In the genomic region with DNA sequence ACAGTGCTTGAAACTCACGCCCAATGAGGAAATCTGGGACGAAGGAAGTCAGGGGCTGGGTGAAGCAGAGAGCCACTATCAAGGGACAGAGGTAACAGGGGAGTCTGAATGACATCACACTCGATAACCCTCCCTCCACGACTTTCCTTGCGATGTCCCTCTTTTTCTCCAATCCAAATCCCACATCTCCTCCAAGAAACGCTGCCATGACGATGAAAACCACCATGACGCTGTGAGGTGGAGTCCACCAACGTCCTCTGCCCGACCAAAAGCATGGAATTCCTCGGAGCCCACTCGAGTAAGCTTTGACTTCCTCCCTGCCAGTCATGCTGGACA, we compare ENCODE assay signal across 10 cellular contexts. TPM values are rescaled to one million over a fixed set of nuclear protein-coding genes. Genes with fewer than 3 reads are reported as not detected.
DNase-seq lines count a peak whose midpoint lies in the region; ATAC-seq, FAIRE-seq and TF ChIP-seq lines count a peak whose summit lies in the region.
"Had no signal": no experiment of that assay in that cellular context is flagged by ENCODE, and none has a peak within 500 bp of the region (broad histone marks: within the 10 kb centered on the region; RNA-seq: fewer than 3 reads in every experiment).

No MANE protein-coding gene starts in this region.

- peak overlapping the region in 1 of 2 experiments; percentile 96; a peak in 2 of 4 replicates for H3K27ac ChIP-seq in SK-N-SH (ENCODE audit: low read depth in 2 of 2, low read length in 1 of 2)
- H3K27ac ChIP-seq in keratinocyte (ENCODE audit: control insufficient read depth, insufficient read depth, low read length): peak overlapping the region; percentile 89
- peak overlapping the region; percentile 93 for H3K27ac ChIP-seq in subcutaneous abdominal adipose tissue (ENCODE audit: low read depth, low read length)

- peak overlapping the region; percentile 94 for H3K27ac Mint-ChIP-seq in activated naive CD8-positive, alpha-beta T cell

- peaks cover 57% of the 10 kb centered on the region for H3K4me1 Mint-ChIP-seq in activated naive CD8-positive, alpha-beta T cell (ENCODE audit: low read depth)

- H2AFZ ChIP-seq in SK-N-SH (ENCODE audit: low read depth) (no peak overlapping the region; the same call in 1 of the 2 replicates), keratinocyte (ENCODE audit: control insufficient read depth, low read length) (no peak overlapping the region)

- no peaks in the 10 kb centered on the region for H3K36me3 Mint-ChIP-seq in activated naive CD8-positive, alpha-beta T cell

- TF ChIP-seq CTCF in SK-N-SH (IDR thresholded peaks at IDR 0.05) (no peak), keratinocyte (optimal IDR thresholded peaks at IDR 0.05 in 1 of 3, IDR thresholded peaks at IDR 0.05 in 1 of 3, conservative IDR thresholded peaks at IDR 0.05 in 1 of 3; ENCODE audit: extremely low read depth in 1 of 3, insufficient read depth in 2 of 3, low read length in 3 of 3) (no peak)

- H3K36me3 ChIP-seq in SK-N-SH (replicated peaks in 1 of 2; ENCODE audit: control insufficient read depth in 1 of 2, insufficient read depth in 2 of 2, low read length in 1 of 2) (peaks cover 6 to 7% of the 10 kb centered on the region in 2 experiments), keratinocyte (ENCODE audit: control insufficient read depth in 2 of 2, extremely low read depth in 1 of 2, insufficient read depth in 2 of 2, low read length in 2 of 2) (peaks cover 8 to 12% of the 10 kb centered on the region in 2 experiments), subcutaneous abdominal adipose tissue (ENCODE audit: control insufficient read depth in 5 of 5, insufficient read depth in 5 of 5, low read length in 5 of 5) (peaks cover 0 to 11% (median 7%) of the 10 kb centered on the region in 5 donors)

- H3K4me3 ChIP-seq in SK-N-SH (ENCODE audit: low read depth in 2 of 2, low read length in 1 of 2) (peak overlapping the region; percentile 84 to 94), keratinocyte (ENCODE audit: control insufficient read depth in 2 of 3, extremely low read depth in 1 of 3, insufficient read depth in 2 of 3, low read depth in 1 of 3, low read length in 3 of 3) (peak overlapping the region; percentile 81 to 87 (median 85)), subcutaneous abdominal adipose tissue (ENCODE audit: low read depth in 1 of 5, low read length in 5 of 5) (peak overlapping the region; percentile 84 to 93 (median 90))

- H3K4me2 ChIP-seq in SK-N-SH: peak overlapping the region; percentile 100
- H3K4me2 ChIP-seq in keratinocyte (ENCODE audit: control insufficient read depth, extremely low read depth, insufficient read depth, low read depth, low read length): peak overlapping the region; percentile 95

- H3K9me3 ChIP-seq in SK-N-SH: no peaks in the 10 kb centered on the region
- H3K9me3 ChIP-seq in keratinocyte (ENCODE audit: control insufficient read depth, low read depth, low read length): no peaks in the 10 kb centered on the region
- no peaks in the 10 kb centered on the region for H3K9me3 ChIP-seq in subcutaneous abdominal adipose tissue (ENCODE audit: control insufficient read depth in 5 of 5, low read length in 5 of 5)

- no peak for TF ChIP-seq EP300 in SK-N-SH (IDR thresholded peaks at IDR 0.05; ENCODE audit: borderline replicate concordance in 1 of 2, low read depth in 1 of 2, low read length in 1 of 2)

- ATAC-seq in SK-N-SH treated with all-trans-retinoic acid at 6 μM for 48 hours: no peak

- no peak for TF ChIP-seq RAD21 in SK-N-SH (IDR thresholded peaks at IDR 0.05; ENCODE audit: low read length)

- dilution Hi-C loops in keratinocyte (cut with MboI; ENCODE audit: extremely low pct_ligation_motif_present, low sequenced_read_pairs): no loop called here

- H4K20me1 ChIP-seq in SK-N-SH (ENCODE audit: insufficient read depth) (peaks cover 88% of the 10 kb centered on the region), keratinocyte (ENCODE audit: control insufficient read depth, extremely low read depth, insufficient read depth, low read length) (peaks cover 16% of the 10 kb centered on the region)

- POLR2A ChIA-PET in SK-N-SH (lab: Yijun Ruan, JAX): no interaction called here

- H3K27me3 Mint-ChIP-seq in activated naive CD8-positive, alpha-beta T cell: no peaks in the 10 kb centered on the region

- peak overlapping the region; percentile 93 for H3K4me3 Mint-ChIP-seq in activated naive CD8-positive, alpha-beta T cell

- H3K27me3 ChIP-seq in SK-N-SH (ENCODE audit: insufficient read depth) (no peaks in the 10 kb centered on the region), keratinocyte (ENCODE audit: control insufficient read depth, extremely low read depth, insufficient read depth, low read length) (no peaks in the 10 kb centered on the region), subcutaneous abdominal adipose tissue (ENCODE audit: control insufficient read depth in 5 of 5, insufficient read depth in 4 of 5, low read length in 5 of 5) (peaks cover 0 to 6% (median 0%) of the 10 kb centered on the region in 5 donors)

- peaks cover 78% of the 10 kb centered on the region for H3K79me2 ChIP-seq in SK-N-SH (ENCODE audit: insufficient read depth)
- peaks cover 63% of the 10 kb centered on the region for H3K79me2 ChIP-seq in keratinocyte (ENCODE audit: control insufficient read depth, insufficient read depth, low read length)

- CTCF ChIA-PET in SK-N-SH (lab: Yijun Ruan, JAX): interaction anchor here (1.0 to 15.0 kb wide), 4 partner anchors 10 to 28 kb away, joined by 3 to 188 read pairs (median 23); no protein-coding TSS in a partner anchor

- 13% methylated on average over 12 of the region's 12 CpGs for WGBS in SK-N-SH (ENCODE audit: low lambda C conversion rate)

- peaks cover 19% of the 10 kb centered on the region for H3F3A ChIP-seq in SK-N-SH (replicated peaks; ENCODE audit: insufficient read depth)

- no peak for FAIRE-seq in keratinocyte (lab: Jason Lieb, UNC)
- FAIRE-seq: A204.1 had no signal

- no peaks in the 10 kb centered on the region for H3K9me3 Mint-ChIP-seq in activated naive CD8-positive, alpha-beta T cell (ENCODE audit: low read depth)

- H3K9ac ChIP-seq in SK-N-SH: peak overlapping the region; percentile 99
- H3K9ac ChIP-seq in keratinocyte (ENCODE audit: control insufficient read depth, extremely low read depth, insufficient read depth, low read length): peak overlapping the region; percentile 94
- H3K9ac ChIP-seq in subcutaneous abdominal adipose tissue (ENCODE audit: low read length in 5 of 5): peak overlapping the region; percentile 81 to 99 (median 97)

- H3K9me2 ChIP-seq in SK-N-SH: no peaks in the 10 kb centered on the region

- no peaks in the 10 kb centered on the region for H3K9me1 ChIP-seq in keratinocyte (ENCODE audit: control insufficient read depth, extremely low read depth, insufficient read depth, low read length)

- DNase-seq in SK-N-SH (no peak), keratinocyte (ENCODE audit: low read depth, low spot score) (no peak), HuH-7.5 (ENCODE audit: low spot score) (no peak), Kasumi-1 (lab: John Stamatoyannopoulos, UW) (no peak), NCI-H748 (lab: John Stamatoyannopoulos, UW; ENCODE audit: unreplicated experiment) (no peak)
- DNase-seq: activated effector memory CD4-positive, alpha-beta T cell treated with Interleukin-2 at 50 U/mL for 16 hours had no signal

- peaks cover 7 to 18% of the 10 kb centered on the region in 2 experiments; a peak in 1 of 4 replicates for H3K4me1 ChIP-seq in SK-N-SH (ENCODE audit: control insufficient read depth in 1 of 2, insufficient read depth in 2 of 2, low read depth in 1 of 2, low read length in 1 of 2)
- H3K4me1 ChIP-seq in keratinocyte (ENCODE audit: control insufficient read depth, extremely low read depth, insufficient read depth, low read length): peaks cover 45% of the 10 kb centered on the region
- peaks cover 16 to 52% (median 48%) of the 10 kb centered on the region in 5 donors for H3K4me1 ChIP-seq in subcutaneous abdominal adipose tissue (ENCODE audit: control insufficient read depth in 5 of 5, insufficient read depth in 5 of 5, low read length in 5 of 5)

RNA-seq across cellular contexts. Expression of gene REXO1, which starts 1.0 kb away (rescaled TPM):
- polyA plus RNA-seq in SK-N-SH (2012; rRNA removed) (9.0 and 18.8 TPM in 2 replicates), keratinocyte (6.1 to 18.6 TPM (median 9.1 TPM) in 3 replicates)
- polyA plus RNA-seq in SK-N-SH (2012; cell fraction: cytosol; rRNA removed): 7.1 and 12.6 TPM in 2 replicates
- 87.2 and 224 TPM in 2 replicates for polyA plus RNA-seq in SK-N-SH (2012; cell fraction: nucleus; rRNA removed)
- 15.3 TPM for polyA plus RNA-seq in keratinocyte (2011; ENCODE audit: low read depth)
- 8.0 and 14.2 TPM in 2 replicates for polyA plus RNA-seq in keratinocyte (2011; cell fraction: cytosol; rRNA removed)
- polyA plus RNA-seq in keratinocyte (2011; cell fraction: nucleus; rRNA removed): 41.7 and 47.8 TPM in 2 replicates
- 19.8 and 25.0 TPM in 2 replicates for polyA plus RNA-seq in keratinocyte (2012; ENCODE audit: low replicate concordance)
- polyA minus RNA-seq in keratinocyte: 16.5 to 40.9 TPM (median 17.7 TPM) in 3 replicates
- 27.4 TPM for polyA minus RNA-seq in keratinocyte (2011; cell fraction: cytosol; rRNA and poly(A)+ RNA removed)
- 12.9 and 19.1 TPM in 2 replicates for polyA minus RNA-seq in keratinocyte (2011; cell fraction: nucleus; rRNA and poly(A)+ RNA removed)

RNA-seq across cellular contexts. Expression of gene KLF16, which starts 16.1 kb away (rescaled TPM):
- polyA plus RNA-seq in SK-N-SH (2012; rRNA removed) (11.3 and 16.1 TPM in 2 replicates), keratinocyte (4.9 to 14.7 TPM (median 6.0 TPM) in 3 replicates)
- polyA plus RNA-seq in SK-N-SH (2012; cell fraction: cytosol; rRNA removed): 11.6 and 17.8 TPM in 2 replicates
- 28.7 and 43.5 TPM in 2 replicates for polyA plus RNA-seq in SK-N-SH (2012; cell fraction: nucleus; rRNA removed)
- 2.6 TPM for polyA plus RNA-seq in keratinocyte (2011; ENCODE audit: low read depth)
- polyA plus RNA-seq in keratinocyte (2011; cell fraction: cytosol; rRNA removed): 4.7 and 19.3 TPM in 2 replicates
- 7.7 and 17.7 TPM in 2 replicates for polyA plus RNA-seq in keratinocyte (2011; cell fraction: nucleus; rRNA removed)
- 13.9 and 30.6 TPM in 2 replicates for polyA plus RNA-seq in keratinocyte (2012; ENCODE audit: low replicate concordance)
- 1.9 to 11.4 TPM (median 2.2 TPM) in 3 replicates for polyA minus RNA-seq in keratinocyte
- polyA minus RNA-seq in keratinocyte (2011; cell fraction: cytosol; rRNA and poly(A)+ RNA removed): 48.5 TPM
- polyA minus RNA-seq in keratinocyte (2011; cell fraction: nucleus; rRNA and poly(A)+ RNA removed): 8.2 and 11.3 TPM in 2 replicates

RNA-seq across cellular contexts. Expression of gene ATP8B3, which starts 35.2 kb away (rescaled TPM):
- polyA plus RNA-seq in SK-N-SH (2012; rRNA removed) (6.2 and 8.0 TPM in 2 replicates), keratinocyte (0.98 to 2.8 TPM (median 1.2 TPM) in 3 replicates)
- 3.1 and 4.9 TPM in 2 replicates for polyA plus RNA-seq in SK-N-SH (2012; cell fraction: cytosol; rRNA removed)
- polyA plus RNA-seq in SK-N-SH (2012; cell fraction: nucleus; rRNA removed): 20.8 and 25.6 TPM in 2 replicates
- 0.44 TPM for polyA plus RNA-seq in keratinocyte (2011; ENCODE audit: low read depth)
- 0.74 and 1.2 TPM in 2 replicates for polyA plus RNA-seq in keratinocyte (2011; cell fraction: cytosol; rRNA removed)
- polyA plus RNA-seq in keratinocyte (2011; cell fraction: nucleus; rRNA removed): 3.3 and 7.1 TPM in 2 replicates
- polyA plus RNA-seq in keratinocyte (2012; ENCODE audit: low replicate concordance): 0.56 and 1.5 TPM in 2 replicates
- 0.82 to 3.7 TPM (median 1.3 TPM) in 3 replicates for polyA minus RNA-seq in keratinocyte
- 2.5 TPM for polyA minus RNA-seq in keratinocyte (2011; cell fraction: cytosol; rRNA and poly(A)+ RNA removed)
- 1.5 and 1.9 TPM in 2 replicates for polyA minus RNA-seq in keratinocyte (2011; cell fraction: nucleus; rRNA and poly(A)+ RNA removed)

RNA-seq across cellular contexts. Expression of gene ABHD17A, which starts 38.0 kb away (rescaled TPM):
- polyA plus RNA-seq in SK-N-SH (2012; rRNA removed): 61.1 and 69.1 TPM in 2 replicates
- 25.5 and 46.5 TPM in 2 replicates for polyA plus RNA-seq in SK-N-SH (2012; cell fraction: cytosol; rRNA removed)
- polyA plus RNA-seq in SK-N-SH (2012; cell fraction: nucleus; rRNA removed): 86.6 and 88.2 TPM in 2 replicates
- polyA plus RNA-seq in keratinocyte: 27.2 to 67.3 TPM (median 31.0 TPM) in 3 replicates
- 9.2 TPM for polyA plus RNA-seq in keratinocyte (2011; ENCODE audit: low read depth)
- 20.8 and 62.5 TPM in 2 replicates for polyA plus RNA-seq in keratinocyte (2011; cell fraction: cytosol; rRNA removed)
- 29.9 and 47.5 TPM in 2 replicates for polyA plus RNA-seq in keratinocyte (2011; cell fraction: nucleus; rRNA removed)
- 20.6 and 43.3 TPM in 2 replicates for polyA plus RNA-seq in keratinocyte (2012; ENCODE audit: low replicate concordance)
- 13.2 to 23.4 TPM (median 20.6 TPM) in 3 replicates for polyA minus RNA-seq in keratinocyte
- polyA minus RNA-seq in keratinocyte (2011; cell fraction: cytosol; rRNA and poly(A)+ RNA removed): 122 TPM
- polyA minus RNA-seq in keratinocyte (2011; cell fraction: nucleus; rRNA and poly(A)+ RNA removed): 13.3 and 22.2 TPM in 2 replicates

RNA-seq across cellular contexts. Expression of gene ADAT3, which starts 57.9 kb away (rescaled TPM):
- polyA plus RNA-seq in SK-N-SH (2012; rRNA removed): 1.7 and 2.8 TPM in 2 replicates
- polyA plus RNA-seq in SK-N-SH (2012; cell fraction: cytosol; rRNA removed): 1.3 and 2.1 TPM in 2 replicates
- 7.3 and 12.1 TPM in 2 replicates for polyA plus RNA-seq in SK-N-SH (2012; cell fraction: nucleus; rRNA removed)
- 0.55 to 0.93 TPM (median 0.85 TPM) in 3 replicates for polyA plus RNA-seq in keratinocyte
- 0.69 TPM for polyA plus RNA-seq in keratinocyte (2011; ENCODE audit: low read depth)
- 0.15 and 1.7 TPM in 2 replicates for polyA plus RNA-seq in keratinocyte (2011; cell fraction: cytosol; rRNA removed)
- 1.2 and 2.4 TPM in 2 replicates for polyA plus RNA-seq in keratinocyte (2011; cell fraction: nucleus; rRNA removed)
- 1.9 and 3.4 TPM in 2 replicates for polyA plus RNA-seq in keratinocyte (2012; ENCODE audit: low replicate concordance)
- polyA minus RNA-seq in keratinocyte: 0.20 to 0.36 TPM in 2 of 3 replicates, not detected in the other
- 2.1 TPM for polyA minus RNA-seq in keratinocyte (2011; cell fraction: cytosol; rRNA and poly(A)+ RNA removed)
- polyA minus RNA-seq in keratinocyte (2011; cell fraction: nucleus; rRNA and poly(A)+ RNA removed): 2.1 and 2.6 TPM in 2 replicates
